10 cellular contexts compared by ENCODE assay signal in the genomic region with DNA sequence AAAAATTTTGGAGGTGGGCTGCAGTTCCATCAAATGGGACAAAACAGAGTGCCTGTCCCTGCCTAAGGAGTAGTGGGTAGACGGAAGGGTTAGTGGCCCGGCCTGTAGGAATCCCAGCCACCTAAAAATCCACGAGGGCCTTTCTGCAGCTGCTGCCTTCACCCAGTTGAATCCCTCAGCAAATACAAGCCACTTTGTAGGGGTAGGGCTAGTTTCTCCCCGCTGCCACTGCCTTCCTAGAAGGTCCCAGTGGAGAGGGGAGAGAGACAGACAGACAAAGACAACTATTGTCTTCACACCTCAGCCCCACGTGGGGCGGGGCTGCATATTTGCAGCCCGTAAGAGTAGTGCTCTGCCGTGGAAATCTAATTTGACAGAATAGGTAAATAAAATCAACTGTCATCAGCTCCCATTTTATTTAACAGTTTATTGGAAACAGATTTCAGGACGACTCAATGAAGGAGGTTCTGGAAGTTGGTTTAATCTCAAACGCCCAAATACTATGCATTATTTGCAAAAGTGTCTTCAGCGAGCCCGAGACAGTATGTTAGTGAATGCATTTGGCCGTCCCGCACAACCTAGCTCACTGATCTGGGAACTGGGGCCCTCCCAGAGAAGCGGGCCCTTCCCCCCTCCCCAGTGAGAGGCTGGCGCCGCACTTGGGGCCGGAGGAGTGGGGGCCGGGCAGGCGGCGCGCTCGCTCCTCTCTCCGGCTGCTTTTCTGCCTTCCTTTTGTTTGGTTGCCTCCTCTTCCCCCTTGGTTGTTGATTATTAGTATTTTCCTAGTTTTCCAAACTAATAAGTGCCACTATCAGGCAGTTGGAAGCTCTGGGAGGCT.
DNase-seq lines count a peak whose midpoint lies in the region; ATAC-seq and TF ChIP-seq lines count a peak whose summit lies in the region.
"Had no signal": no experiment of that assay in that cellular context is flagged by ENCODE, and none has a peak within 500 bp of the region (broad histone marks: within the 10 kb centered on the region; RNA-seq: fewer than 3 reads in every experiment).

No MANE protein-coding gene starts in this region.

- no peak overlapping the region for H3K27ac Mint-ChIP-seq in dendritic cell treated with granulocyte-macrophage colony-stimulating factor and Interleukin-4, amounts not matched to agents 40 ng/mL and 50 ng/mL, for 4 days

- H3K36me3 ChIP-seq in NT2/D1 (ENCODE audit: insufficient read depth, insufficient read length, low read length) (no peaks in the 10 kb centered on the region), lung (ENCODE audit: control insufficient read depth in 2 of 2, insufficient read depth in 2 of 2, low read length in 2 of 2) (no peaks in the 10 kb centered on the region)

- H3K36me3 Mint-ChIP-seq in dendritic cell treated with granulocyte-macrophage colony-stimulating factor and Interleukin-4, amounts not matched to agents 40 ng/mL and 50 ng/mL, for 4 days (ENCODE audit: low read depth): no peaks in the 10 kb centered on the region

- peak overlapping the region; percentile 64 for H3K4me3 Mint-ChIP-seq in dendritic cell treated with granulocyte-macrophage colony-stimulating factor and Interleukin-4, amounts not matched to agents 40 ng/mL and 50 ng/mL, for 4 days

- H3K4me3 ChIP-seq in NT2/D1 (ENCODE audit: insufficient read length, low read depth) (peak overlapping the region; percentile 29), lung (peak overlapping the region; percentile 15)

- H3K4me1 Mint-ChIP-seq in dendritic cell treated with granulocyte-macrophage colony-stimulating factor and Interleukin-4, amounts not matched to agents 40 ng/mL and 50 ng/mL, for 4 days (ENCODE audit: low read depth): peaks cover 18% of the 10 kb centered on the region

- H3K9me3 ChIP-seq in NT2/D1 (ENCODE audit: insufficient read depth, low read length) (no peaks in the 10 kb centered on the region), lung (ENCODE audit: control insufficient read depth in 2 of 2, insufficient read depth in 1 of 2, low read length in 1 of 2) (peaks cover 0 to 5% of the 10 kb centered on the region in 2 donors)
- H3K9me3 ChIP-seq: body of pancreas had no signal

- H3K9me3 Mint-ChIP-seq in dendritic cell treated with granulocyte-macrophage colony-stimulating factor and Interleukin-4, amounts not matched to agents 40 ng/mL and 50 ng/mL, for 4 days: no peaks in the 10 kb centered on the region

- H3K27ac ChIP-seq in lung (ENCODE audit: low read depth in 1 of 2, low read length in 1 of 2) (no peak overlapping the region), substantia nigra (ENCODE audit: low read depth, low read length, poor library complexity, severe bottlenecking) (peak overlapping the region; percentile 91)
- H3K27ac ChIP-seq: body of pancreas had no signal

- WGBS in lung, 2 donors: 34 to 40% methylated on average over 23 to 24 of the region's 24 CpGs

- H3K27me3 Mint-ChIP-seq in dendritic cell treated with granulocyte-macrophage colony-stimulating factor and Interleukin-4, amounts not matched to agents 40 ng/mL and 50 ng/mL, for 4 days: peaks cover 43% of the 10 kb centered on the region

- no peak for DNase-seq in NT2/D1 (ENCODE audit: low read depth, low spot score)
- no peak for DNase-seq in lung (ENCODE audit: low spot score)
- peak in 33 of 49 donors; percentile 8 to 74 (median 36) for DNase-seq in substantia nigra (lab: John Stamatoyannopoulos, UW)
- DNase-seq in Kasumi-1 (lab: John Stamatoyannopoulos, UW): no peak
- DNase-seq in NCI-H2171 treated with DMSO at 0.1 percent for 48 hours (lab: John Stamatoyannopoulos, UW): no peak
- no peak for DNase-seq in DMS153 treated with DMSO at 0.1 percent for 48 hours (lab: John Stamatoyannopoulos, UW; ENCODE audit: unreplicated experiment)
- no peak for DNase-seq in foreskin melanocyte
- DNase-seq: NCI-H345 had no signal

- H3K27me3 ChIP-seq in NT2/D1 (ENCODE audit: insufficient read depth, insufficient read length): peaks cover 93% of the 10 kb centered on the region
- H3K27me3 ChIP-seq in lung (ENCODE audit: control insufficient read depth, insufficient read depth): no peaks in the 10 kb centered on the region

- no peak for TF ChIP-seq CTCF in lung (IDR thresholded peaks at IDR 0.05; ENCODE audit: control extremely low read depth, extremely low read depth)

- intact Hi-C loops in dendritic cell treated with granulocyte-macrophage colony-stimulating factor and Interleukin-4, amounts not matched to agents 40 ng/mL and 50 ng/mL, for 4 days (cut with micrococcal nuclease): no loop called here

- no peak for ATAC-seq in lung (ENCODE audit: insufficient read depth, low FRiP score)
- ATAC-seq: body of pancreas had no signal

- H3K4me1 ChIP-seq in NT2/D1 (ENCODE audit: insufficient read depth, insufficient read length) (peaks cover 8% of the 10 kb centered on the region), lung (ENCODE audit: control insufficient read depth in 2 of 2, insufficient read depth in 2 of 2, low read length in 2 of 2) (peaks cover 0 to 6% of the 10 kb centered on the region in 2 donors)

- H3K9ac ChIP-seq in NT2/D1 (ENCODE audit: insufficient read length, low read depth): peak overlapping the region; percentile 26

Comparison
In these comparisons a context has a peak if more than half of its experiments do, and no peak if none do; other contexts are left out.
1. DNase-seq: peak in substantia nigra (33 of 49); none in NT2/D1 (single experiment), lung (single experiment), Kasumi-1 (0 of 2), NCI-H2171 treated with DMSO at 0.1 percent for 48 hours (single experiment), DMS153 treated with DMSO at 0.1 percent for 48 hours (single experiment) and foreskin melanocyte (single experiment).